Comparison of ENCODE assay signal across 14 cellular contexts in genomic region chr13:44429311-44429710, GRCh38.
"Had no signal": no experiment of that assay in that cellular context is flagged by ENCODE, and none has a peak within 500 bp of the region (broad histone marks: within the 10 kb centered on the region; RNA-seq: fewer than 3 reads in every experiment).

No MANE protein-coding gene starts in this region.

- DNase-seq: cortex of kidney; effector memory CD8-positive, alpha-beta T cell; heart left ventricle; kidney; mesenchymal stem cell; mucosa of descending colon; naive B cell; sigmoid colon; stimulated activated CD4-positive, alpha-beta T cell treated with anti-CD3 and anti-CD28 coated beads, Interleukin-2, amount 100 ng/mL, for 24 hours; stimulated activated CD4-positive, alpha-beta T cell treated with anti-CD3 and anti-CD28 coated beads, Interleukin-4, amount 100 ng/mL, for 24 hours; stimulated activated naive CD4-positive, alpha-beta T cell treated with Interleukin-2 at 50 U/mL for 16 hours; stomach; testis; tibial artery had no signal
